Comparison of ENCODE assay signal across 10 cellular contexts in genomic region chr2:160076239-160076638, GRCh38. TPM values are rescaled to one million over a fixed set of nuclear protein-coding genes. Genes with fewer than 3 reads are reported as not detected.
"Had no signal": no experiment of that assay in that cellular context is flagged by ENCODE, and none has a peak within 500 bp of the region (broad histone marks: within the 10 kb centered on the region; RNA-seq: fewer than 3 reads in every experiment).

No MANE protein-coding gene starts in this region.

- H3K4me3 ChIP-seq: dorsolateral prefrontal cortex, ovary, skin epidermis had no signal

- H3K36me3 ChIP-seq: ovary had no signal

- H3K27ac ChIP-seq: dorsolateral prefrontal cortex, ovary, skin epidermis had no signal

- DNase-seq: activated CD4-positive, alpha-beta memory T cell treated with anti-CD3 and anti-CD28 coated beads for 36 hours; activated gamma-delta T cell; activated naive CD8-positive, alpha-beta T cell treated with anti-CD3 and anti-CD28 coated beads for 36 hours; activated T-cell treated with anti-CD3 and anti-CD28 coated beads, Interleukin-2, amount 50 U/mL, for 48 hours; anterior cingulate cortex; dorsolateral prefrontal cortex; ovary; T1000 had no signal

- H3K27me3 ChIP-seq: ovary had no signal

- H3K9me3 ChIP-seq: ovary had no signal

- FAIRE-seq: urothelium cell line had no signal

RNA-seq across cellular contexts. Expression of gene PLA2R1, which starts 13.8 kb away (rescaled TPM):
- total RNA-seq: activated CD4-positive, alpha-beta memory T cell treated with anti-CD3 and anti-CD28 coated beads for 36 hours; activated naive CD8-positive, alpha-beta T cell treated with anti-CD3 and anti-CD28 coated beads for 36 hours had no signal
